ENCODE assay signal across 14 cellular contexts in genomic region chr7:6346581-6346980, GRCh38. TPM values are rescaled to one million over a fixed set of nuclear protein-coding genes. Genes with fewer than 3 reads are reported as not detected.
DNase-seq lines count a peak whose midpoint lies in the region; ATAC-seq and TF ChIP-seq lines count a peak whose summit lies in the region.
"Had no signal": no experiment of that assay in that cellular context is flagged by ENCODE, and none has a peak within 500 bp of the region (broad histone marks: within the 10 kb centered on the region; RNA-seq: fewer than 3 reads in every experiment).

No MANE protein-coding gene starts in this region.

- intact Hi-C loops in CD4-positive, alpha-beta T cell (cut with DNase I, micrococcal nuclease) = no loop called here
- intact Hi-C loops in Panc1 (cut with micrococcal nuclease; ENCODE audit: unreplicated experiment) = no loop called here
- intact Hi-C loops in esophagus squamous epithelium (cut with DNase I) = no loop called here

- H3K27ac ChIP-seq in CD4-positive, alpha-beta T cell (ENCODE audit: low read depth, low read length) = no peak overlapping the region
- no peak overlapping the region; the same call in 1 of the 2 replicates for H3K27ac ChIP-seq in HUES64 (ENCODE audit: low read depth, low read length)
- H3K27ac ChIP-seq in Panc1 (ENCODE audit: low read length) = no peak overlapping the region
- H3K27ac ChIP-seq in esophagus squamous epithelium = no peak overlapping the region
- H3K27ac ChIP-seq: ascending aorta, right lobe of liver, stomach had no signal

- BruUV-seq in Panc1 (replicated peaks; lab: Mats Ljungman, UMichigan) = TSS peak; percentile 67

- peaks cover 2% of the 10 kb centered on the region; the same call in 1 of the 2 replicates for H3K36me3 ChIP-seq in HUES64 (ENCODE audit: insufficient read depth, low read length)
- H3K36me3 ChIP-seq in Panc1 (ENCODE audit: control insufficient read depth, insufficient read depth, low read length) = no peaks in the 10 kb centered on the region
- H3K36me3 ChIP-seq in esophagus squamous epithelium = peaks cover 0 to 13% (median 0%) of the 10 kb centered on the region in 3 donors
- H3K36me3 ChIP-seq: right lobe of liver had no signal

- no peaks in the 10 kb centered on the region for H3K27me3 ChIP-seq in CD4-positive, alpha-beta T cell (ENCODE audit: control insufficient read depth, insufficient read depth, low read length)
- H3K27me3 ChIP-seq in HUES64 (ENCODE audit: insufficient read depth, low read length) = no peaks in the 10 kb centered on the region
- no peaks in the 10 kb centered on the region for H3K27me3 ChIP-seq in Panc1 (ENCODE audit: control insufficient read depth, insufficient read depth, low read length)
- no peaks in the 10 kb centered on the region for H3K27me3 ChIP-seq in esophagus squamous epithelium
- H3K27me3 ChIP-seq: ascending aorta, right lobe of liver, stomach had no signal

- no peak for TF ChIP-seq POLR2A in esophagus squamous epithelium (IDR thresholded peaks at IDR 0.05)

- no peaks in the 10 kb centered on the region for H3K9me3 ChIP-seq in CD4-positive, alpha-beta T cell (ENCODE audit: control insufficient read depth, low read length)
- H3K9me3 ChIP-seq in HUES64 (ENCODE audit: insufficient read depth, low read depth, low read length) = no peaks in the 10 kb centered on the region
- no peaks in the 10 kb centered on the region for H3K9me3 ChIP-seq in Panc1 (ENCODE audit: control insufficient read depth, insufficient read depth, low read depth, low read length)
- H3K9me3 ChIP-seq in esophagus squamous epithelium = no peaks in the 10 kb centered on the region
- H3K9me3 ChIP-seq: ascending aorta, right lobe of liver, stomach had no signal

- WGBS in HUES64 = 85% methylated on average over 8 of the region's 8 CpGs
- WGBS in esophagus squamous epithelium, 2 donors = 83 to 88% methylated on average over 7 to 8 of the region's 8 CpGs

- H3K9me3 Mint-ChIP-seq in CD4-positive, alpha-beta T cell = no peaks in the 10 kb centered on the region
- no peaks in the 10 kb centered on the region for H3K9me3 Mint-ChIP-seq in naive thymus-derived CD8-positive, alpha-beta T cell

- in situ Hi-C loops in Panc1 (cut with HindIII; ENCODE audit: low pct_unique_long_range_greater_than_20kb, low sequenced_read_pairs) = no loop called here

- no peak for DNase-seq in CD4-positive, alpha-beta T cell
- no peak for DNase-seq in Panc1 (ENCODE audit: low read depth, low spot score)
- no peak for DNase-seq in naive thymus-derived CD8-positive, alpha-beta T cell
- no peak for DNase-seq in esophagus squamous epithelium (lab: John Stamatoyannopoulos, UW)
- no peak for DNase-seq in 8988T
- no peak for DNase-seq in mucosa of gallbladder (ENCODE audit: low spot score)
- DNase-seq in islet precursor cell = no peak
- DNase-seq: activated CD8-positive, alpha-beta memory T cell treated with anti-CD3 and anti-CD28 coated beads, Interleukin-2, amount 50 U/mL, for 48 hours; C1 segment of cervical spinal cord; NCI-H1092; right lobe of liver; stomach had no signal

- H3K27me3 Mint-ChIP-seq in CD4-positive, alpha-beta T cell = peaks cover 4% of the 10 kb centered on the region
- H3K27me3 Mint-ChIP-seq in naive thymus-derived CD8-positive, alpha-beta T cell = peaks cover 0 to 1% (median 0%) of the 10 kb centered on the region in 5 donors

- H3K4me1 ChIP-seq in HUES64 (ENCODE audit: insufficient read depth, low read length) (no peaks in the 10 kb centered on the region), Panc1 (ENCODE audit: control insufficient read depth, insufficient read depth, low read length) (0 out of 2 replicates have a peak, but pooled peaks cover 3% of the 10 kb centered on the region), esophagus squamous epithelium (peaks cover 6 to 37% (median 7%) of the 10 kb centered on the region in 3 donors)
- H3K4me1 ChIP-seq: ascending aorta had no signal

- CTCF ChIA-PET in CD4-positive, alpha-beta T cell (lab: Charles Lee) = no interaction called here
- CTCF ChIA-PET in Panc1 (lab: Charles Lee) = no interaction called here

- H3K4me1 Mint-ChIP-seq in CD4-positive, alpha-beta T cell (ENCODE audit: low read depth) = peaks cover 36% of the 10 kb centered on the region
- H3K4me1 Mint-ChIP-seq in naive thymus-derived CD8-positive, alpha-beta T cell = peaks cover 20 to 56% (median 42%) of the 10 kb centered on the region in 4 donors

- no peak overlapping the region for H3K9ac ChIP-seq in HUES64 (ENCODE audit: low read depth, low read length)

- H3K4me3 ChIP-seq in HUES64 (ENCODE audit: low read length) (peak overlapping the region; percentile 5; the same call in 1 of the 2 replicates), Panc1 (ENCODE audit: low read depth in 2 of 2, low read length in 2 of 2) (no peak overlapping the region), esophagus squamous epithelium (no peak overlapping the region)
- H3K4me3 ChIP-seq: ascending aorta, right lobe of liver, stomach had no signal

- H3K4me3 Mint-ChIP-seq in CD4-positive, alpha-beta T cell = peak overlapping the region; percentile 45
- H3K4me3 Mint-ChIP-seq in naive thymus-derived CD8-positive, alpha-beta T cell = peak overlapping the region in 7 of 10 donors; percentile 13 to 81 (median 68)

- no peak for ATAC-seq in CD4-positive, alpha-beta T cell (ENCODE audit: poor library complexity)
- no peak for ATAC-seq in Panc1
- ATAC-seq in naive thymus-derived CD8-positive, alpha-beta T cell = no peak
- ATAC-seq: right lobe of liver had no signal

- no peak for TF ChIP-seq CTCF in CD4-positive, alpha-beta T cell (IDR thresholded peaks at IDR 0.05)
- no peak for TF ChIP-seq CTCF in Panc1 (IDR thresholded peaks at IDR 0.05)
- no peak for TF ChIP-seq CTCF in esophagus squamous epithelium (IDR thresholded peaks at IDR 0.05)

- peak overlapping the region; percentile 20 for H3K27ac Mint-ChIP-seq in CD4-positive, alpha-beta T cell
- H3K27ac Mint-ChIP-seq in naive thymus-derived CD8-positive, alpha-beta T cell = peak overlapping the region in 5 of 10 donors; percentile 25 to 70 (median 55)

- peaks cover 13% of the 10 kb centered on the region for H3K36me3 Mint-ChIP-seq in CD4-positive, alpha-beta T cell (ENCODE audit: low read depth)
- peaks cover 0 to 9% (median 0%) of the 10 kb centered on the region in 3 donors for H3K36me3 Mint-ChIP-seq in naive thymus-derived CD8-positive, alpha-beta T cell

- POLR2A ChIA-PET in CD4-positive, alpha-beta T cell (lab: Charles Lee) = no interaction called here
- POLR2A ChIA-PET in Panc1 (lab: Charles Lee) = no interaction called here
- POLR2A ChIA-PET in naive thymus-derived CD8-positive, alpha-beta T cell (lab: Charles Lee) = interaction anchor here (0.7 kb wide), 1 partner anchor 23 kb away, joined by 3 read pairs; no protein-coding TSS in a partner anchor

RNA-seq across cellular contexts. Expression of gene FAM220A, which starts 2.2 kb away (rescaled TPM):
- 10 to 100 TPM in 1 of 2 experiments, 1 to 10 TPM in 1; 8.6 to 11.0 TPM for total RNA-seq in CD4-positive, alpha-beta T cell
- polyA plus RNA-seq in HUES64 (2013, experiment 1 of 2) = 14.1 TPM
- polyA plus RNA-seq in HUES64 (2013, experiment 2 of 2) = 15.0 TPM
- total RNA-seq in Panc1 (2021; ENCODE audit: unreplicated experiment) = 36.8 TPM
- polyA plus RNA-seq in Panc1 (2012; ENCODE audit: insufficient read length) = 42.9 TPM
- 10 to 100 TPM; 17.8 to 27.7 TPM for total RNA-seq in naive thymus-derived CD8-positive, alpha-beta T cell
- polyA plus RNA-seq in naive thymus-derived CD8-positive, alpha-beta T cell = 1 to 10 TPM; 4.4 to 6.7 (median 5.8) TPM
- total RNA-seq in esophagus squamous epithelium = 10 to 100 TPM; 10.6 to 21.2 (median 14.2) TPM
- total RNA-seq in mucosa of gallbladder = 20.1 TPM

RNA-seq across cellular contexts. Expression of gene RAC1, which starts 27.7 kb away (rescaled TPM):
- 10 to 100 TPM; 57.6 to 66.4 TPM for total RNA-seq in CD4-positive, alpha-beta T cell
- 211 TPM for polyA plus RNA-seq in HUES64 (2013, experiment 1 of 2)
- 218 TPM for polyA plus RNA-seq in HUES64 (2013, experiment 2 of 2)
- total RNA-seq in Panc1 (2021; ENCODE audit: unreplicated experiment) (484 TPM), esophagus squamous epithelium (100 to 1,000 TPM; 174 to 310 (median 226) TPM), mucosa of gallbladder (276 TPM)
- 639 TPM for polyA plus RNA-seq in Panc1 (2012; ENCODE audit: insufficient read length)
- 10 to 100 TPM; 91.2 to 96.7 TPM for total RNA-seq in naive thymus-derived CD8-positive, alpha-beta T cell
- 100 to 1,000 TPM; 197 to 248 (median 218) TPM for polyA plus RNA-seq in naive thymus-derived CD8-positive, alpha-beta T cell
